In genomic region chr20:25321262-25321831, GRCh38 we compare ENCODE assay signal across 14 cellular contexts.
DNase-seq lines count a peak whose midpoint lies in the region; ATAC-seq and TF ChIP-seq lines count a peak whose summit lies in the region.
"Had no signal": no experiment of that assay in that cellular context is flagged by ENCODE, and none has a peak within 500 bp of the region (broad histone marks: within the 10 kb centered on the region; RNA-seq: fewer than 3 reads in every experiment).

No MANE protein-coding gene starts in this region.

- H3K27ac ChIP-seq in WERI-Rb-1: peak overlapping the region; percentile 33
- H3K27ac ChIP-seq: uterus had no signal

- H3K36me3 ChIP-seq in WERI-Rb-1: peaks cover 21% of the 10 kb centered on the region
- H3K36me3 ChIP-seq: uterus had no signal

- peak; percentile 5 for DNase-seq in activated naive CD4-positive, alpha-beta T cell treated with anti-CD3 and anti-CD28 coated beads, Interleukin-2, amount 50 U/mL, for 16 hours
- no peak for DNase-seq in activated naive CD4-positive, alpha-beta T cell (lab: John Stamatoyannopoulos, UW)
- DNase-seq in WERI-Rb-1: no peak
- peak; percentile 74 for DNase-seq in islet precursor cell
- no peak for DNase-seq in stimulated activated naive CD8-positive, alpha-beta T cell treated with anti-CD3 and anti-CD28 coated beads, Interleukin-15, Interleukin-2, amounts not matched to agents 100 U/mL and 50 U/mL, for 24 hours
- no peak for DNase-seq in NCI-H1417 treated with DMSO at 0.1 percent for 48 hours (lab: John Stamatoyannopoulos, UW)
- no peak for DNase-seq in 8988T
- no peak for DNase-seq in cerebellum (ENCODE audit: low spot score)
- DNase-seq: amygdala, NCI-H1436, NCI-H446 treated with DMSO at 0.1 percent for 48 hours, T1000 had no signal

- H3K4me3 ChIP-seq in WERI-Rb-1 (ENCODE audit: low read depth, low read length): no peak overlapping the region
- H3K4me3 ChIP-seq: K562, uterus had no signal

- no peaks in the 10 kb centered on the region for H3K9me3 ChIP-seq in WERI-Rb-1 (ENCODE audit: severe bottlenecking)
- H3K9me3 ChIP-seq: uterus had no signal

- TF ChIP-seq CTCF in WERI-Rb-1 (IDR thresholded peaks at IDR 0.05; ENCODE audit: low read depth, low read length): no peak

- peak; percentile 40 for ATAC-seq in stimulated activated naive CD8-positive, alpha-beta T cell treated with anti-CD3 and anti-CD28 coated beads, Interleukin-15, Interleukin-2, amounts not matched to agents 100 U/mL and 50 U/mL, for 24 hours
- ATAC-seq: K562 had no signal

- H3K27me3 ChIP-seq in WERI-Rb-1 (ENCODE audit: insufficient read depth, low read depth, severe bottlenecking): no peaks in the 10 kb centered on the region
- H3K27me3 ChIP-seq: uterus had no signal

Comparison
In these comparisons a context has a peak if more than half of its experiments do, and no peak if none do; other contexts are left out.
1. DNase-seq: peak in activated naive CD4-positive, alpha-beta T cell treated with anti-CD3 and anti-CD28 coated beads, Interleukin-2, amount 50 U/mL, for 16 hours (single experiment) and islet precursor cell (single experiment); none in activated naive CD4-positive, alpha-beta T cell (0 of 4), WERI-Rb-1 (single experiment), stimulated activated naive CD8-positive, alpha-beta T cell treated with anti-CD3 and anti-CD28 coated beads, Interleukin-15, Interleukin-2, amounts not matched to agents 100 U/mL and 50 U/mL, for 24 hours (single experiment), NCI-H1417 treated with DMSO at 0.1 percent for 48 hours (single experiment), 8988T (single experiment) and cerebellum (single experiment).